22 cellular contexts compared by ENCODE assay signal in genomic region chr17:73496232-73496631, GRCh38.
"Had no signal": no experiment of that assay in that cellular context is flagged by ENCODE, and none has a peak within 500 bp of the region (broad histone marks: within the 10 kb centered on the region; RNA-seq: fewer than 3 reads in every experiment).

No MANE protein-coding gene starts in this region.

- H3K9me3 Mint-ChIP-seq: IgD-negative memory B cell had no signal

- ATAC-seq: K562 had no signal

- H3K4me2 ChIP-seq: KMS-11 had no signal

- H3K36me3 ChIP-seq: SJSA1 had no signal

- H3K27ac ChIP-seq: KMS-11, SJSA1, SK-N-MC had no signal

- H3K9me3 ChIP-seq: SJSA1 had no signal

- H3K27ac Mint-ChIP-seq: IgD-negative memory B cell had no signal

- H3K4me3 ChIP-seq: K562, SJSA1, SK-N-MC had no signal

- H3K9ac ChIP-seq: KMS-11 had no signal

- H3K27me3 Mint-ChIP-seq: IgD-negative memory B cell had no signal

- DNase-seq: Kasumi-1, MM.1S, NCI-H1092 treated with DMSO at 0.1 percent for 48 hours, NCI-H1436, NCI-H187, NCI-H2029, NCI-H2081 treated with DMSO at 0.1 percent for 48 hours, NCI-H2171, NCI-H226, NCI-H446, NCI-H510A, NCI-H524 treated with DMSO at 0.1 percent for 48 hours, NCI-H774, Right ventricle myocardium superior, RPMI8226, SIG-M5 had no signal

- H3K4me1 ChIP-seq: SJSA1 had no signal

- FAIRE-seq: K562, RCC 7860 had no signal
